Comparison of ENCODE assay signal across 16 cellular contexts in the genomic region with DNA sequence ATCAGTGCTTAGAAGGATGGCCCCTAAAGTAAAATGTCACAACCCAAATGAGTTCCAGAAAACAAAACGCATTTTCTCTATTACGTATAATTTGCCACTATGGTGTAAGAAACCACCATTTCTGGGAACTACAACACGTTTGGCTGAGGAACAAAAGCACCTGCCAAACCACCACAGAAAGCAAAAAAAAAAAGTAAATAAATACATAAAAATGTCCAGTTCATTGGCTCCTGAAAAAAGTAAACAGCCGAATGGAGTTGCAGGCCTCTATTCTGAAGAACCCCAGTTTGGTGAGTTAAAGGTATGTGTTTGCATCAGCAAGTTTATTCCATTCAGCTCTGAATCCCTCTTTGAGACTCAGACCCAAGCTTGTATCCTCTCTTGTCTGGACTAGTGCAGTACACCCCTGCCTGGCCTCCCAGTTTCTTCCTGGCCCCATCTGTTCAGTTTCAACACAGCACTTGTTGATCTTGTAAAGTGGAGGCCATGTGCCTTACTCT. TPM values are rescaled to one million over a fixed set of nuclear protein-coding genes. Genes with fewer than 3 reads are reported as not detected.
A peak's percentile ranks its signal among the peaks of the same experiment; 100 is the strongest.
DNase-seq lines count a peak whose midpoint lies in the region; ATAC-seq and TF ChIP-seq lines count a peak whose summit lies in the region.
"Had no signal": no experiment of that assay in that cellular context is flagged by ENCODE, and none has a peak within 500 bp of the region (broad histone marks: within the 10 kb centered on the region; RNA-seq: fewer than 3 reads in every experiment).

No MANE protein-coding gene starts in this region.

- H3K4me1 Mint-ChIP-seq in CD8-positive, alpha-beta memory T cell, result peaks cover 69 to 79% (median 72%) of the 10 kb centered on the region in 3 donors
- peaks cover 93% of the 10 kb centered on the region for H3K4me1 Mint-ChIP-seq in activated CD4-positive, alpha-beta memory T cell treated with anti-CD3 and anti-CD28 coated beads, Interleukin-2, amount 10 ng/mL, durations not matched to agents 7 days and 5 days

- no peak for DNase-seq in CD8-positive, alpha-beta memory T cell
- no peak for DNase-seq in activated CD4-positive, alpha-beta memory T cell treated with anti-CD3 and anti-CD28 coated beads, Interleukin-2, amount 10 ng/mL, durations not matched to agents 7 days and 5 days
- DNase-seq in right lobe of liver, result no peak
- DNase-seq in stimulated activated CD4-positive, alpha-beta T cell treated with anti-CD3 and anti-CD28 coated beads, Interleukin-15, amount 100 ng/mL, for 24 hours, result no peak
- no peak for DNase-seq in stimulated activated CD4-positive, alpha-beta T cell treated with anti-CD3 and anti-CD28 coated beads, Interleukin-4, amount 100 ng/mL, for 24 hours
- DNase-seq: activated B cell treated with CpG ODN at 0.5 μM for 24 hours; activated T-cell treated with anti-CD3 and anti-CD28 coated beads, Interleukin-2, amount 50 U/mL, for 4 hours; aorta; C1 segment of cervical spinal cord; hippocampal formation; NCI-H1092 treated with DMSO at 0.1 percent for 48 hours; PC-3 had no signal

- H3K4me1 ChIP-seq in CD8-positive, alpha-beta memory T cell (ENCODE audit: insufficient read depth, low read length), result peaks cover 33% of the 10 kb centered on the region
- H3K4me1 ChIP-seq in right lobe of liver, result peaks cover 0 to 32% (median 9%) of the 10 kb centered on the region in 4 donors

- peaks cover 21 to 63% (median 24%) of the 10 kb centered on the region in 3 donors for H3K36me3 Mint-ChIP-seq in CD8-positive, alpha-beta memory T cell
- peaks cover 85% of the 10 kb centered on the region for H3K36me3 Mint-ChIP-seq in activated CD4-positive, alpha-beta memory T cell treated with anti-CD3 and anti-CD28 coated beads, Interleukin-2, amount 10 ng/mL, durations not matched to agents 7 days and 5 days (ENCODE audit: low read depth)

- TF ChIP-seq POLR2A in right lobe of liver (IDR thresholded peaks at IDR 0.05), result peak; percentile 29

- H3K4me3 ChIP-seq in CD8-positive, alpha-beta memory T cell (ENCODE audit: low read length), result no peak overlapping the region
- H3K4me3 ChIP-seq in right lobe of liver, result no peak overlapping the region
- H3K4me3 ChIP-seq: coronary artery, thyroid gland had no signal

- H3K9me3 Mint-ChIP-seq in CD8-positive, alpha-beta memory T cell, result no peaks in the 10 kb centered on the region
- no peaks in the 10 kb centered on the region for H3K9me3 Mint-ChIP-seq in activated CD4-positive, alpha-beta memory T cell treated with anti-CD3 and anti-CD28 coated beads, Interleukin-2, amount 10 ng/mL, durations not matched to agents 7 days and 5 days
- H3K9me3 Mint-ChIP-seq: activated B cell treated with CpG ODN at 0.5 μM for 24 hours; activated T-cell treated with anti-CD3 and anti-CD28 coated beads, Interleukin-2, amount 50 U/mL, for 4 hours had no signal

- 26% methylated on average over 4 of the region's 4 CpGs for WGBS in right lobe of liver (ENCODE audit: insufficient coverage, low coverage, low lambda C conversion rate, missing lambda C conversion rate)

- H3K9me3 ChIP-seq in CD8-positive, alpha-beta memory T cell (ENCODE audit: low read length), result no peaks in the 10 kb centered on the region
- H3K9me3 ChIP-seq in KOPT-K1 (ENCODE audit: insufficient read depth, low read length, poor library complexity, severe bottlenecking), result no peaks in the 10 kb centered on the region
- H3K9me3 ChIP-seq in right lobe of liver, result no peaks in the 10 kb centered on the region
- H3K9me3 ChIP-seq: thyroid gland had no signal

- peaks cover 12% of the 10 kb centered on the region for H3K36me3 ChIP-seq in CD8-positive, alpha-beta memory T cell (ENCODE audit: insufficient read depth, low read length)
- H3K36me3 ChIP-seq in KOPT-K1 (ENCODE audit: insufficient read depth, low read length), result peaks cover 23% of the 10 kb centered on the region
- H3K36me3 ChIP-seq in right lobe of liver, result peaks cover 0 to 28% (median 1%) of the 10 kb centered on the region in 4 donors
- H3K36me3 ChIP-seq: thyroid gland had no signal

- H3K27ac ChIP-seq in CD8-positive, alpha-beta memory T cell (ENCODE audit: low read depth, low read length), result no peak overlapping the region
- peak overlapping the region; percentile 46 for H3K27ac ChIP-seq in KOPT-K1 (ENCODE audit: low read depth, low read length, poor library complexity, severe bottlenecking)
- H3K27ac ChIP-seq in right lobe of liver, result peak overlapping the region; percentile 47 to 79 (median 73)
- H3K27ac ChIP-seq: coronary artery had no signal

- peak overlapping the region in 5 of 7 donors; percentile 2 to 47 (median 7) for H3K4me3 Mint-ChIP-seq in CD8-positive, alpha-beta memory T cell
- H3K4me3 Mint-ChIP-seq in activated CD4-positive, alpha-beta memory T cell treated with anti-CD3 and anti-CD28 coated beads, Interleukin-2, amount 10 ng/mL, durations not matched to agents 7 days and 5 days, result no peak overlapping the region
- H3K4me3 Mint-ChIP-seq: activated B cell treated with CpG ODN at 0.5 μM for 24 hours; activated T-cell treated with anti-CD3 and anti-CD28 coated beads, Interleukin-2, amount 50 U/mL, for 4 hours had no signal

- H3K27ac Mint-ChIP-seq in CD8-positive, alpha-beta memory T cell, result peak overlapping the region; percentile 65 to 91 (median 82)
- peak overlapping the region; percentile 96 for H3K27ac Mint-ChIP-seq in activated CD4-positive, alpha-beta memory T cell treated with anti-CD3 and anti-CD28 coated beads, Interleukin-2, amount 10 ng/mL, durations not matched to agents 7 days and 5 days
- H3K27ac Mint-ChIP-seq: activated B cell treated with CpG ODN at 0.5 μM for 24 hours had no signal

- CTCF ChIA-PET in CD8-positive, alpha-beta memory T cell (lab: Charles Lee), result interaction anchor here (0.9 to 2.7 kb wide), 4 partner anchors 9 to 64 kb away, joined by 3 to 5 read pairs (median 3); no protein-coding TSS in a partner anchor
- CTCF ChIA-PET in activated CD4-positive, alpha-beta memory T cell treated with anti-CD3 and anti-CD28 coated beads, Interleukin-2, amount 10 ng/mL, durations not matched to agents 7 days and 5 days (lab: Charles Lee), result interaction anchor here (0.9 to 1.7 kb wide), 7 partner anchors 10 to 204 kb away, joined by 3 to 7 read pairs (median 3); no protein-coding TSS in a partner anchor

- ATAC-seq in right lobe of liver (peak; percentile 55 to 80 (median 77)), GM18511 (IDR thresholded peaks at IDR 0.05; ENCODE audit: unreplicated experiment) (no peak)
- ATAC-seq: activated T-cell treated with anti-CD3 and anti-CD28 coated beads, Interleukin-2, amount 50 U/mL, for 4 hours; PC-3 had no signal

- H3K27me3 Mint-ChIP-seq in CD8-positive, alpha-beta memory T cell, result no peaks in the 10 kb centered on the region
- H3K27me3 Mint-ChIP-seq in activated CD4-positive, alpha-beta memory T cell treated with anti-CD3 and anti-CD28 coated beads, Interleukin-2, amount 10 ng/mL, durations not matched to agents 7 days and 5 days, result no peaks in the 10 kb centered on the region
- H3K27me3 Mint-ChIP-seq: activated B cell treated with CpG ODN at 0.5 μM for 24 hours had no signal

- intact Hi-C loops in right lobe of liver (cut with DNase I), result no loop called here

- no peaks in the 10 kb centered on the region for H3K27me3 ChIP-seq in CD8-positive, alpha-beta memory T cell (ENCODE audit: insufficient read depth, low read length, poor library complexity, severe bottlenecking)
- H3K27me3 ChIP-seq in right lobe of liver, result no peaks in the 10 kb centered on the region
- H3K27me3 ChIP-seq: thyroid gland had no signal

- POLR2A ChIA-PET in CD8-positive, alpha-beta memory T cell (lab: Charles Lee), result no interaction called here
- POLR2A ChIA-PET in activated CD4-positive, alpha-beta memory T cell treated with anti-CD3 and anti-CD28 coated beads, Interleukin-2, amount 10 ng/mL, durations not matched to agents 7 days and 5 days (lab: Charles Lee), result interaction anchor here (0.6 to 2.7 kb wide), 14 partner anchors 9 to 67 kb away, joined by 3 to 19 read pairs (median 4); no protein-coding TSS in a partner anchor

- TF ChIP-seq CTCF in right lobe of liver (IDR thresholded peaks at IDR 0.05), result no peak

RNA-seq across cellular contexts. Expression of a gene that starts 36.9 kb away (rescaled TPM):
- total RNA-seq in CD8-positive, alpha-beta memory T cell, result 10 to 100 TPM; 24.7 to 25.5 TPM
- 92.1 TPM for polyA plus RNA-seq in CD8-positive, alpha-beta memory T cell
- total RNA-seq in activated CD4-positive, alpha-beta memory T cell treated with anti-CD3 and anti-CD28 coated beads, Interleukin-2, amount 10 ng/mL, durations not matched to agents 7 days and 5 days, result 100 to 1,000 TPM; 126 to 128 TPM
- 10 to 100 TPM; 22.7 to 47.6 (median 28.7) TPM for total RNA-seq in right lobe of liver
